ENCODE assay signal across 15 cellular contexts in genomic region chr4:140718240-140718639, GRCh38. TPM values are rescaled to one million over a fixed set of nuclear protein-coding genes. Genes with fewer than 3 reads are reported as not detected.
DNase-seq lines count a peak whose midpoint lies in the region; ATAC-seq and TF ChIP-seq lines count a peak whose summit lies in the region.
"Had no signal": no experiment of that assay in that cellular context is flagged by ENCODE, and none has a peak within 500 bp of the region (broad histone marks: within the 10 kb centered on the region; RNA-seq: fewer than 3 reads in every experiment).

No MANE protein-coding gene starts in this region.

- H3K4me3 ChIP-seq in left ventricle myocardium inferior: no peak overlapping the region
- no peak overlapping the region for H3K4me3 ChIP-seq in heart left ventricle
- H3K4me3 ChIP-seq in brain microvascular endothelial cell (ENCODE audit: low read depth, low read length): no peak overlapping the region
- no peak overlapping the region for H3K4me3 ChIP-seq in kidney epithelial cell (ENCODE audit: low read depth, low read length)
- H3K4me3 ChIP-seq: coronary artery had no signal

- H3K36me3 Mint-ChIP-seq in naive thymus-derived CD8-positive, alpha-beta T cell: no peaks in the 10 kb centered on the region

- ATAC-seq in heart left ventricle (no peak), HG03521 (IDR thresholded peaks at IDR 0.05; ENCODE audit: unreplicated experiment) (no peak)
- ATAC-seq in naive thymus-derived CD8-positive, alpha-beta T cell: no peak

- no peak for TF ChIP-seq POLR2A in heart left ventricle (IDR thresholded peaks at IDR 0.05)

- peaks cover 7 to 56% (median 12%) of the 10 kb centered on the region in 4 donors for H3K4me1 Mint-ChIP-seq in naive thymus-derived CD8-positive, alpha-beta T cell

- peaks cover 0 to 4% (median 0%) of the 10 kb centered on the region in 5 donors for H3K27me3 Mint-ChIP-seq in naive thymus-derived CD8-positive, alpha-beta T cell

- H3K36me3 ChIP-seq in left ventricle myocardium inferior: no peaks in the 10 kb centered on the region
- no peaks in the 10 kb centered on the region for H3K36me3 ChIP-seq in heart left ventricle
- H3K36me3 ChIP-seq in brain microvascular endothelial cell (replicated peaks): no peaks in the 10 kb centered on the region
- H3K36me3 ChIP-seq in kidney epithelial cell (ENCODE audit: control insufficient read depth, insufficient read depth, low read length): no peaks in the 10 kb centered on the region

- WGBS in heart left ventricle, 4 donors: 43 to 65% (median 53%) methylated on average over 1 of the region's 1 CpG

- peaks cover 69% of the 10 kb centered on the region for H3K4me1 ChIP-seq in left ventricle myocardium inferior
- H3K4me1 ChIP-seq in heart left ventricle: peaks cover 0 to 58% (median 26%) of the 10 kb centered on the region in 12 donors

- in situ Hi-C loops in brain microvascular endothelial cell (cut with HindIII; ENCODE audit: low pct_ligation_motif_present, low sequenced_read_pairs): no loop called here

- H3K27ac Mint-ChIP-seq in naive thymus-derived CD8-positive, alpha-beta T cell: peak overlapping the region in 1 of 10 donors; percentile 3

- intact Hi-C loops in left ventricle myocardium inferior (cut with micrococcal nuclease) (no loop called here), heart left ventricle (cut with DNase I) (loop anchor here in 1 of 10 donors (5.0 kb wide), 1 partner anchor 39 kb away; the partner anchor contains the start of gene TBC1D9)

- H3K27me3 ChIP-seq in left ventricle myocardium inferior (ENCODE audit: low read depth): no peaks in the 10 kb centered on the region
- H3K27me3 ChIP-seq in heart left ventricle: no peaks in the 10 kb centered on the region
- H3K27me3 ChIP-seq in brain microvascular endothelial cell (replicated peaks): no peaks in the 10 kb centered on the region
- H3K27me3 ChIP-seq in kidney epithelial cell (ENCODE audit: control insufficient read depth, insufficient read depth, low read length): no peaks in the 10 kb centered on the region

- peak overlapping the region in 1 of 10 donors; percentile 20 for H3K4me3 Mint-ChIP-seq in naive thymus-derived CD8-positive, alpha-beta T cell

- TF ChIP-seq CTCF in left ventricle myocardium inferior (IDR thresholded peaks at IDR 0.05; ENCODE audit: borderline replicate concordance): no peak
- no peak for TF ChIP-seq CTCF in heart left ventricle (IDR thresholded peaks at IDR 0.05)
- TF ChIP-seq CTCF in brain microvascular endothelial cell (IDR thresholded peaks at IDR 0.05; ENCODE audit: low read depth, low read length, missing control alignments): no peak
- no peak for TF ChIP-seq CTCF in kidney epithelial cell (IDR thresholded peaks at IDR 0.05; ENCODE audit: insufficient read depth, low read length, poor library complexity, severe bottlenecking)

- no peaks in the 10 kb centered on the region for H3K9me3 ChIP-seq in left ventricle myocardium inferior (replicated peaks)
- H3K9me3 ChIP-seq in heart left ventricle: no peaks in the 10 kb centered on the region

- peak overlapping the region; percentile 7 for H3K27ac ChIP-seq in left ventricle myocardium inferior (replicated peaks)
- peak overlapping the region in 1 of 12 donors; percentile 64 for H3K27ac ChIP-seq in heart left ventricle
- H3K27ac ChIP-seq in brain microvascular endothelial cell: peak overlapping the region; percentile 83
- H3K27ac ChIP-seq: 22Rv1, KMS-11 had no signal

- DNase-seq in left ventricle myocardium inferior (no peak), heart left ventricle (no peak), brain microvascular endothelial cell (peak; percentile 53), kidney epithelial cell (ENCODE audit: low read depth) (peak; percentile 37), NCI-H1092 treated with DMSO at 0.1 percent for 48 hours (lab: John Stamatoyannopoulos, UW) (no peak), NCI-H82 treated with DMSO at 0.1 percent for 48 hours (lab: John Stamatoyannopoulos, UW; ENCODE audit: unreplicated experiment) (no peak)
- no peak for DNase-seq in naive thymus-derived CD8-positive, alpha-beta T cell
- DNase-seq: activated CD4-positive, alpha-beta T cell treated with anti-CD3 and anti-CD28 coated beads for 4 hours; activated effector memory CD4-positive, alpha-beta T cell treated with Interleukin-2 at 50 U/mL for 16 hours; DMS79 treated with DMSO at 0.1 percent for 48 hours; Right ventricle myocardium superior had no signal

- POLR2A ChIA-PET in naive thymus-derived CD8-positive, alpha-beta T cell (lab: Charles Lee): no interaction called here

- H3K9me3 Mint-ChIP-seq in naive thymus-derived CD8-positive, alpha-beta T cell: no peaks in the 10 kb centered on the region

RNA-seq across cellular contexts. Expression of gene TBC1D9, which starts 37.9 kb away (rescaled TPM):
- total RNA-seq in left ventricle myocardium inferior (11.4 TPM), heart left ventricle (10 to 100 TPM in 8 of 9 donors, 1 to 10 TPM in 1; 8.5 to 26.5 (median 15.0) TPM), kidney epithelial cell (34.6 and 38.5 TPM in 2 replicates)
- 10 to 100 TPM in 1 of 2 donors, 1 to 10 TPM in 1; 4.6 to 10.1 TPM for polyA plus RNA-seq in heart left ventricle
- total RNA-seq in naive thymus-derived CD8-positive, alpha-beta T cell: 1 to 10 TPM; 3.8 to 4.1 TPM
- under 1 TPM in 1 of 3 donors, not detected in 2; 0.12 TPM for polyA plus RNA-seq in naive thymus-derived CD8-positive, alpha-beta T cell

Comparison
In these comparisons a context has a peak if more than half of its experiments do, and no peak if none do; other contexts are left out.
1. DNase-seq: peak in brain microvascular endothelial cell (single experiment) and kidney epithelial cell (single experiment); none in left ventricle myocardium inferior (single experiment), heart left ventricle (0 of 5), NCI-H1092 treated with DMSO at 0.1 percent for 48 hours (single experiment), NCI-H82 treated with DMSO at 0.1 percent for 48 hours (single experiment) and naive thymus-derived CD8-positive, alpha-beta T cell (0 of 10).